ENCODE assay signal across 8 cellular contexts in the genomic region with DNA sequence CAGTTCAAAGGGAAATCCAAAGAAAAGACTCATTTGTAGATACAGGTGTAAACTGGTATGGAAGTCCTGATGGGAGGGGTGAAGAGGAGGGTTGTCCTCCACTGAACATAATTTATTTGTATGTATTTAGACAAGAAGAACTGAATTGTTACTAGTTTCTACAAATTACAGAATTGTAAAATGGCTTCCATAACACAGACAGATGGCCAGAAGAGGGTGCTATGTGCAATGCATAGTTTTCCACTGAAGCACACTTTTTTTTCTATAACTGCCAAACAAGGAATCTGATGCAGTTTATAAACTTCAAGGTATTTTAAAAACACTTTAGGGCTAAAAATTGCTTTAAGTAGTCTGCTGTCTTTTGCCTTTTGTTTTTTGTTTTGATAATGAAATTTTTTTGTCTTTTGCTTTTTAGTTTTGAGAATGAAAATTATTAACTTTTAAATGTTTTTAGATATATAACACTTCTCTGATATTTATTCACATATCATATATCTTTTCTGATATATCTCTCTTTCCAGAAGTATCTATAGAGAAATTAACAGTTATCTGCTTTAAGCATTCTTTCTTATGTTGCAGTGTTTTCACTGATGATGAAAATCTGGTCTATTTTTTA. TPM values are rescaled to one million over a fixed set of nuclear protein-coding genes. Genes with fewer than 3 reads are reported as not detected.
DNase-seq lines count a peak whose midpoint lies in the region; ATAC-seq, FAIRE-seq and TF ChIP-seq lines count a peak whose summit lies in the region.

No MANE protein-coding gene starts in this region.

- H2AFZ ChIP-seq in neural progenitor cell (replicated peaks): no peak overlapping the region

- H4K20me1 ChIP-seq in neural progenitor cell (ENCODE audit: low read depth): no peaks in the 10 kb centered on the region

- no peaks in the 10 kb centered on the region for H3K79me2 ChIP-seq in neural progenitor cell (ENCODE audit: low read depth)

- no peaks in the 10 kb centered on the region for H3K4me1 ChIP-seq in neural progenitor cell
- no peaks in the 10 kb centered on the region for H3K4me1 ChIP-seq in naive thymus-derived CD4-positive, alpha-beta T cell (ENCODE audit: control insufficient read depth in 2 of 2, insufficient read depth in 2 of 2, low read length in 2 of 2)

- H3K36me3 Mint-ChIP-seq in neural progenitor cell: peaks cover 5% of the 10 kb centered on the region
- H3K36me3 Mint-ChIP-seq in naive thymus-derived CD4-positive, alpha-beta T cell: no peaks in the 10 kb centered on the region

- H3K9me3 Mint-ChIP-seq in neural progenitor cell: peaks cover 4% of the 10 kb centered on the region
- H3K9me3 Mint-ChIP-seq in naive thymus-derived CD4-positive, alpha-beta T cell: peaks cover 0 to 9% (median 0%) of the 10 kb centered on the region in 11 donors

- H3K36me3 ChIP-seq in neural progenitor cell: no peaks in the 10 kb centered on the region
- H3K36me3 ChIP-seq in naive thymus-derived CD4-positive, alpha-beta T cell (ENCODE audit: control insufficient read depth in 2 of 3, insufficient read depth in 3 of 3, low read length in 3 of 3): no peaks in the 10 kb centered on the region

- H3K4me3 ChIP-seq in neural progenitor cell: no peak overlapping the region
- no peak overlapping the region for H3K4me3 ChIP-seq in naive thymus-derived CD4-positive, alpha-beta T cell (ENCODE audit: low read length)

- H3K27me3 Mint-ChIP-seq in neural progenitor cell (ENCODE audit: insufficient read depth, low read depth): no peaks in the 10 kb centered on the region
- no peaks in the 10 kb centered on the region for H3K27me3 Mint-ChIP-seq in naive thymus-derived CD4-positive, alpha-beta T cell

- POLR2A ChIA-PET in naive thymus-derived CD4-positive, alpha-beta T cell (lab: Charles Lee): no interaction called here

- DNase-seq in NOMO-1 treated with DMSO at 0.1 percent for 48 hours (lab: John Stamatoyannopoulos, UW; ENCODE audit: unreplicated experiment) (peak; percentile 5), NOMO-1 treated with dmso at 0.1 percent for 144 hours (lab: John Stamatoyannopoulos, UW; ENCODE audit: unreplicated experiment) (no peak), NCI-H146 (lab: John Stamatoyannopoulos, UW) (peak; percentile 22), neural progenitor cell (ENCODE audit: low spot score) (peak; percentile 60), NCI-H128 (lab: John Stamatoyannopoulos, UW; ENCODE audit: unreplicated experiment) (no peak)
- no peak for DNase-seq in activated CD8-positive, alpha-beta memory T cell treated with anti-CD3 and anti-CD28 coated beads, Interleukin-2, amount 50 U/mL, for 4 hours
- DNase-seq in naive thymus-derived CD4-positive, alpha-beta T cell: no peak

- H3K9me3 ChIP-seq in neural progenitor cell (ENCODE audit: low read depth): no peaks in the 10 kb centered on the region
- H3K9me3 ChIP-seq in naive thymus-derived CD4-positive, alpha-beta T cell (ENCODE audit: control insufficient read depth in 2 of 3, low read length in 3 of 3): no peaks in the 10 kb centered on the region

- peak; percentile 76 for TF ChIP-seq CTCF in neural progenitor cell (IDR thresholded peaks at IDR 0.05)

- no peaks in the 10 kb centered on the region for H3F3A ChIP-seq in neural progenitor cell (ENCODE audit: low read depth)

- H3K27ac Mint-ChIP-seq in neural progenitor cell: no peak overlapping the region
- no peak overlapping the region for H3K27ac Mint-ChIP-seq in naive thymus-derived CD4-positive, alpha-beta T cell

- CTCF ChIA-PET in naive thymus-derived CD4-positive, alpha-beta T cell (lab: Charles Lee): no interaction called here

- no peaks in the 10 kb centered on the region for H3K27me3 ChIP-seq in neural progenitor cell
- H3K27me3 ChIP-seq in naive thymus-derived CD4-positive, alpha-beta T cell (ENCODE audit: control insufficient read depth in 2 of 2, insufficient read depth in 2 of 2, low read length in 2 of 2): no peaks in the 10 kb centered on the region

- H3K27ac ChIP-seq in neural progenitor cell: no peak overlapping the region
- no peak overlapping the region for H3K27ac ChIP-seq in naive thymus-derived CD4-positive, alpha-beta T cell (ENCODE audit: low read depth, low read length)

- peak; percentile 14 for FAIRE-seq in colon (lab: Jason Lieb, UNC)

- no peak overlapping the region for H3K9ac ChIP-seq in neural progenitor cell

- H3K4me3 Mint-ChIP-seq in neural progenitor cell: no peak overlapping the region
- no peak overlapping the region for H3K4me3 Mint-ChIP-seq in naive thymus-derived CD4-positive, alpha-beta T cell

- intact Hi-C loops in naive thymus-derived CD4-positive, alpha-beta T cell (cut with micrococcal nuclease): no loop called here

- no peaks in the 10 kb centered on the region for H3K4me1 Mint-ChIP-seq in neural progenitor cell
- H3K4me1 Mint-ChIP-seq in naive thymus-derived CD4-positive, alpha-beta T cell: no peaks in the 10 kb centered on the region

- no peak overlapping the region for H3K4me2 ChIP-seq in neural progenitor cell

- ATAC-seq in naive thymus-derived CD4-positive, alpha-beta T cell: no peak

RNA-seq across cellular contexts. Expression of gene PHYHIPL, which starts 58.5 kb away (rescaled TPM):
- 0.37 and 0.52 TPM in 2 replicates for total RNA-seq in neural progenitor cell (ENCODE audit: low replicate concordance)
- total RNA-seq in naive thymus-derived CD4-positive, alpha-beta T cell: not detected
- polyA plus RNA-seq in naive thymus-derived CD4-positive, alpha-beta T cell: not detected

Comparison
In these comparisons a context has a peak if more than half of its experiments do, and no peak if none do; other contexts are left out.
1. DNase-seq: peak in NOMO-1 treated with DMSO at 0.1 percent for 48 hours (single experiment), NCI-H146 (single experiment) and neural progenitor cell (single experiment); none in NOMO-1 treated with dmso at 0.1 percent for 144 hours (single experiment), activated CD8-positive, alpha-beta memory T cell treated with anti-CD3 and anti-CD28 coated beads, Interleukin-2, amount 50 U/mL, for 4 hours (single experiment), NCI-H128 (single experiment) and naive thymus-derived CD4-positive, alpha-beta T cell (0 of 9).